2 cellular contexts compared by ENCODE assay signal in genomic region chr11:43685483-43685882, GRCh38.
TF ChIP-seq lines count a peak whose summit lies in the region.

No MANE protein-coding gene starts in this region.

TF ChIP-seq in SK-N-SH, 30 proteins besides CTCF, POLR2A, EP300 and RAD21 (continued from another document):
- TF ChIP-seq ZBTB33 (IDR thresholded peaks at IDR 0.05; ENCODE audit: borderline replicate concordance, low read depth) (no peak), EZH2phosphoT487 (IDR thresholded peaks at IDR 0.05; ENCODE audit: borderline replicate concordance, low read depth) (no peak), USF2 (IDR thresholded peaks at IDR 0.05; ENCODE audit: borderline replicate concordance, low read depth, low read length) (no peak), RXRA (IDR thresholded peaks at IDR 0.05; ENCODE audit: borderline replicate concordance, low read depth) (no peak), POLR2AphosphoS5 (IDR thresholded peaks at IDR 0.05; ENCODE audit: low read depth, low read length) (no peak), PBX3 (IDR thresholded peaks at IDR 0.05) (no peak), RFX5 (IDR thresholded peaks at IDR 0.05; ENCODE audit: low read length) (no peak), RCOR1 (IDR thresholded peaks at IDR 0.05; ENCODE audit: low read length) (no peak), JUND (IDR thresholded peaks at IDR 0.05) (no peak)

TF ChIP-seq in SK-N-SH treated with all-trans-retinoic acid at 6 μM for 48 hours, 23 proteins besides CTCF, POLR2A, EP300 and RAD21 (continued from another document):
- TF ChIP-seq GLIS3 (CRISPR knock-in tag; IDR thresholded peaks at IDR 0.05) (no peak), SNAI2 (CRISPR knock-in tag; IDR thresholded peaks at IDR 0.05) (no peak), TCF4 (CRISPR knock-in tag; IDR thresholded peaks at IDR 0.05; ENCODE audit: borderline replicate concordance) (no peak), BACH2 (CRISPR knock-in tag; IDR thresholded peaks at IDR 0.05; ENCODE audit: borderline replicate concordance) (no peak), TSHZ2 (CRISPR knock-in tag; IDR thresholded peaks at IDR 0.05) (no peak), CREB5 (CRISPR knock-in tag; IDR thresholded peaks at IDR 0.05; ENCODE audit: low read depth) (no peak), TOX (CRISPR knock-in tag; IDR thresholded peaks at IDR 0.05; ENCODE audit: borderline replicate concordance) (no peak), ZFP30 (CRISPR knock-in tag; IDR thresholded peaks at IDR 0.05) (no peak), ARNTL (CRISPR knock-in tag; IDR thresholded peaks at IDR 0.05; ENCODE audit: borderline replicate concordance, low read depth) (no peak), PATZ1 (CRISPR knock-in tag; IDR thresholded peaks at IDR 0.05; ENCODE audit: borderline replicate concordance) (no peak), ZFP3 (CRISPR knock-in tag; IDR thresholded peaks at IDR 0.05) (no peak)
